In genomic region chr6:30828027-30828962, GRCh38 we compare ENCODE assay signal across 8 cellular contexts. TPM values are rescaled to one million over a fixed set of nuclear protein-coding genes. Genes with fewer than 3 reads are reported as not detected.
DNase-seq lines count a peak whose midpoint lies in the region; ATAC-seq and TF ChIP-seq lines count a peak whose summit lies in the region.

No MANE protein-coding gene starts in this region.

- peak overlapping the region; percentile 91 for H2AFZ ChIP-seq in GM23338

- no peaks in the 10 kb centered on the region for H3K27me3 ChIP-seq in GM23338 (ENCODE audit: insufficient read depth)

- 0 out of 2 replicates have a peak, but pooled peaks cover 7% of the 10 kb centered on the region for H3F3A ChIP-seq in GM23338 (replicated peaks; ENCODE audit: low read depth)

- WGBS in lower leg skin, 2 donors, result 19 to 27% methylated on average over 11 to 12 of the region's 12 CpGs

- no peak overlapping the region for H3K4me3 Mint-ChIP-seq in GM23338

- intact Hi-C loops in lower leg skin (cut with DNase I; ENCODE audit: low total_unique reads), result loop anchor here (5.0 kb wide), 2 partner anchors 49 to 259 kb away; no protein-coding TSS in a partner anchor

- no peaks in the 10 kb centered on the region for H3K36me3 Mint-ChIP-seq in GM23338 (ENCODE audit: low read depth)

- CTCF ChIA-PET in AG04449 (lab: Yijun Ruan, JAX), result interaction anchor here (0.6 to 21.0 kb wide), 42 partner anchors 9 to 299 kb away, joined by 3 to 472 read pairs (median 4); partner anchors contain the start of genes DDR1, FLOT1, GTF2H4 and IER3

- ATAC-seq in GM23338, result peak; percentile 89
- ATAC-seq in GM18517 (IDR thresholded peaks at IDR 0.05; ENCODE audit: unreplicated experiment), result no peak

- H3K4me1 ChIP-seq in GM23338 (ENCODE audit: insufficient read depth), result peaks cover 16% of the 10 kb centered on the region

- DNase-seq in AG04449 (ENCODE audit: low read depth, low spot score) (peak; percentile 70), GM23338 (ENCODE audit: low spot score) (peak; percentile 87), NCI-H526 treated with DMSO at 0.1 percent for 48 hours (lab: John Stamatoyannopoulos, UW) (peak; percentile 53), dermis microvascular lymphatic vessel endothelial cell (ENCODE audit: low read depth in 2 of 2) (peak; percentile 75 to 87), lower leg skin (ENCODE audit: low spot score in 2 of 2) (peak; percentile 91 to 98)
- DNase-seq in activated CD4-positive, alpha-beta T cell treated with anti-CD3 and anti-CD28 coated beads, Interleukin-2, amount 50 U/mL, for 48 hours, result peak; percentile 91 to 93
- DNase-seq in stimulated activated CD4-positive, alpha-beta T cell treated with anti-CD3 and anti-CD28 coated beads, Interleukin-2, amount 100 ng/mL, for 4 hours (ENCODE audit: low read depth), result peak; percentile 78

- H3K27ac ChIP-seq in GM23338 (ENCODE audit: low read depth), result peak overlapping the region; percentile 39; the same call in 1 of the 2 replicates

- peak overlapping the region; percentile 97 for H3K27ac Mint-ChIP-seq in GM23338

- no peak overlapping the region for H3K4me2 ChIP-seq in GM23338

- peaks cover 32% of the 10 kb centered on the region for H3K4me1 Mint-ChIP-seq in GM23338

- no peaks in the 10 kb centered on the region for H3K9me2 ChIP-seq in GM23338 (ENCODE audit: insufficient read depth)

- peaks cover 10% of the 10 kb centered on the region for H3K27me3 Mint-ChIP-seq in GM23338 (ENCODE audit: insufficient read depth, low read depth, poor library complexity)

- H3K79me2 ChIP-seq in GM23338 (replicated peaks; ENCODE audit: insufficient read depth), result no peaks in the 10 kb centered on the region

- TF ChIP-seq POLR2A in lower leg skin (IDR thresholded peaks at IDR 0.05), result no peak

- no peaks in the 10 kb centered on the region for H3K36me3 ChIP-seq in GM23338 (ENCODE audit: insufficient read depth)

- H3K4me3 ChIP-seq in AG04449 (ENCODE audit: low read depth, low read length), result no peak overlapping the region
- H3K4me3 ChIP-seq in GM23338, result no peak overlapping the region
- no peak overlapping the region for H3K4me3 ChIP-seq in lower leg skin (ENCODE audit: low read depth, poor library complexity, severe bottlenecking)

- POLR2A ChIA-PET in AG04449 (lab: Yijun Ruan, JAX), result interaction anchor here (0.6 to 1.2 kb wide), 5 partner anchors 16 to 147 kb away, joined by 3 to 5 read pairs (median 3); partner anchors contain the start of gene FLOT1

- no peaks in the 10 kb centered on the region for H3K9me3 Mint-ChIP-seq in GM23338

- H4K20me1 ChIP-seq in GM23338 (replicated peaks; ENCODE audit: insufficient read depth), result no peaks in the 10 kb centered on the region

- TF ChIP-seq CTCF in AG04449 (IDR thresholded peaks at IDR 0.05; ENCODE audit: insufficient read depth, low read length, missing control alignments) (peak; percentile 90), GM23338 (conservative IDR thresholded peaks at IDR 0.05; ENCODE audit: low read depth in 2 of 2) (peak; percentile 94 to 98), lower leg skin (IDR thresholded peaks at IDR 0.05) (peak in 2 of 3 donors; percentile 48 to 90)

TF ChIP-seq in GM23338, 12 proteins besides CTCF, POLR2A, EP300 and RAD21:
- TF ChIP-seq CREB1 (CRISPR knock-in tag; IDR thresholded peaks at IDR 0.05; ENCODE audit: low read depth) (no peak), ZNF114 (CRISPR knock-in tag; IDR thresholded peaks at IDR 0.05) (no peak), STAT1 (IDR thresholded peaks at IDR 0.05; ENCODE audit: unreplicated experiment) (no peak), ETS1 (IDR thresholded peaks at IDR 0.05) (no peak), POLR2AphosphoS5 (IDR thresholded peaks at IDR 0.05; ENCODE audit: low read depth) (no peak), JUNB (IDR thresholded peaks at IDR 0.05; ENCODE audit: unreplicated experiment) (no peak), REST (IDR thresholded peaks at IDR 0.05; ENCODE audit: unreplicated experiment) (no peak), NANOG (IDR thresholded peaks at IDR 0.05; ENCODE audit: borderline replicate concordance) (no peak)

RNA-seq across cellular contexts. Expression of gene DDR1, which starts 56.0 kb away (rescaled TPM):
- total RNA-seq in GM23338 (2014; rRNA removed; shearing (Covaris generic)), result 140 and 154 TPM in 2 replicates
- polyA plus RNA-seq in GM23338 (2016; fragmentation: Nextera tagmentation; extraction: Ambion mirVana), result 58.3 and 71.6 TPM in 2 replicates
- total RNA-seq in dermis microvascular lymphatic vessel endothelial cell, result 4.0 and 10.1 TPM in 2 replicates
- 100 to 1,000 TPM; 140 to 221 (median 194) TPM for total RNA-seq in lower leg skin

Comparison
In these comparisons a context has a peak if more than half of its experiments do, and no peak if none do; other contexts are left out.
1. RNA of gene DDR1, which starts 56.0 kb away (total RNA-seq): 140 to 221 TPM in lower leg skin and 140 to 154 TPM in GM23338; 4.0 to 10.1 TPM in dermis microvascular lymphatic vessel endothelial cell; every median in the first group is over 10 times any median in the second.
2. Peak in every context shown above with its lines, with median percentiles within 50 percentile points of each other: DNase-seq and CTCF ChIP-seq.